Comparison of ENCODE assay signal across 24 cellular contexts in the genomic region with DNA sequence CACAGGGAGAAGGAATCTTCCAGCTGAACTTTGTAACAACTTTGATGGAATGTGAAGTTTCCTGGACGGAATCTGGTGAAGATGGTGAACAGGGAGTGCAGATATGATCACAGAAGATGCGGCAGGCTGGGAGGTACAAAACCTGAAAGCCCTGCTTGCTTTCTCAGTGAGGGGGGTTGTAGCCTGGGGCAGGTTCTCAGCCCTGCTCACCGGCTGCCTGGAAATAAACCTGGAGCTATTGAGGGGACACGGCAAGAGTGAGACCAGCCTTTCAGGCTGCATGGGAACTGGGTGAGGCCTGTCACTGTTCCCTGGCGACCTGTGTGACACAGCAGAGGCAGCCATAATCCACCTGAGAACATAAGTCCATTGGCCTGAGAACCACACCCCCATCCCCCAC.
"Had no signal": no experiment of that assay in that cellular context is flagged by ENCODE, and none has a peak within 500 bp of the region (broad histone marks: within the 10 kb centered on the region; RNA-seq: fewer than 3 reads in every experiment).

No MANE protein-coding gene starts in this region.

- H3K4me1 ChIP-seq: ascending aorta, colonic mucosa, prostate gland, tibial nerve had no signal

- H3K27ac ChIP-seq: ascending aorta, cardiac muscle cell, colonic mucosa, left ventricle myocardium inferior, ovary, prostate gland, skin epidermis, tibial nerve had no signal

- H3K9me3 Mint-ChIP-seq: activated naive CD4-positive, alpha-beta T cell treated with anti-CD3 and anti-CD28 coated beads, Interleukin-2, amount 50 U/mL, for 72 hours; activated T-cell treated with anti-CD3 and anti-CD28 coated beads, Interleukin-2, amount 50 U/mL, for 72 hours had no signal

- H3K27me3 Mint-ChIP-seq: brain; stimulated activated naive B cell treated with anti-CD40 and anti-IgM and Interleukin-4, amounts not matched to agents 10 μg/mL and 1 μg/mL and 100 μg/mL, for 72 hours had no signal

- H3K27ac Mint-ChIP-seq: activated T-cell treated with anti-CD3 and anti-CD28 coated beads, Interleukin-2, amount 50 U/mL, for 72 hours; brain; stimulated activated naive B cell treated with anti-CD40 and anti-IgM and Interleukin-4, amounts not matched to agents 10 μg/mL and 1 μg/mL and 100 μg/mL, for 72 hours; WTC11 had no signal

- H3K4me1 Mint-ChIP-seq: nephron progenitor cell had no signal

- ATAC-seq: activated naive CD4-positive, alpha-beta T cell treated with anti-CD3 and anti-CD28 coated beads, Interleukin-2, amount 50 U/mL, for 72 hours; sciatic nerve; stimulated activated naive B cell treated with anti-CD40 and anti-IgM and Interleukin-4, amounts not matched to agents 10 μg/mL and 1 μg/mL and 100 μg/mL, for 72 hours; WTC11 had no signal

- H3K36me3 ChIP-seq: ascending aorta, cardiac muscle cell, colonic mucosa, ovary, prostate gland had no signal

- DNase-seq: activated CD4-positive, alpha-beta T cell treated with anti-CD3 and anti-CD28 coated beads, Interleukin-2, amount 50 U/mL, for 1 hour; activated naive CD4-positive, alpha-beta T cell; activated T-cell treated with anti-CD3 and anti-CD28 coated beads for 4 hours; cerebellar nuclear complex; colonic mucosa; effector CD8-positive, alpha-beta T cell; left ventricle myocardium inferior; nephron progenitor cell; ovary; retina; stimulated activated CD4-positive, alpha-beta T cell treated with anti-CD3 and anti-CD28 coated beads, Interleukin-4, amount 100 ng/mL, for 4 hours; stimulated activated CD8-positive, alpha-beta memory T cell treated with anti-CD3 and anti-CD28 coated beads, Interleukin-4, amount 100 ng/mL, for 48 hours; stimulated activated naive B cell treated with anti-CD40 and anti-IgM and Interleukin-4, amounts not matched to agents 10 μg/mL and 1 μg/mL and 100 μg/mL, for 72 hours; T-helper 2 cell had no signal

- H3K4me3 ChIP-seq: ascending aorta, cardiac muscle cell, colonic mucosa, left ventricle myocardium inferior, ovary, prostate gland, skin epidermis, tibial nerve had no signal

- H3K27me3 ChIP-seq: ascending aorta, cardiac muscle cell, colonic mucosa, ovary, tibial nerve had no signal

- H3K9me3 ChIP-seq: ascending aorta, colonic mucosa, left ventricle myocardium inferior, ovary, prostate gland, tibial nerve had no signal

- H3K4me3 Mint-ChIP-seq: brain; nephron progenitor cell; stimulated activated naive B cell treated with anti-CD40 and anti-IgM and Interleukin-4, amounts not matched to agents 10 μg/mL and 1 μg/mL and 100 μg/mL, for 72 hours; WTC11 had no signal
